ENCODE assay signal across 8 cellular contexts in the genomic region with DNA sequence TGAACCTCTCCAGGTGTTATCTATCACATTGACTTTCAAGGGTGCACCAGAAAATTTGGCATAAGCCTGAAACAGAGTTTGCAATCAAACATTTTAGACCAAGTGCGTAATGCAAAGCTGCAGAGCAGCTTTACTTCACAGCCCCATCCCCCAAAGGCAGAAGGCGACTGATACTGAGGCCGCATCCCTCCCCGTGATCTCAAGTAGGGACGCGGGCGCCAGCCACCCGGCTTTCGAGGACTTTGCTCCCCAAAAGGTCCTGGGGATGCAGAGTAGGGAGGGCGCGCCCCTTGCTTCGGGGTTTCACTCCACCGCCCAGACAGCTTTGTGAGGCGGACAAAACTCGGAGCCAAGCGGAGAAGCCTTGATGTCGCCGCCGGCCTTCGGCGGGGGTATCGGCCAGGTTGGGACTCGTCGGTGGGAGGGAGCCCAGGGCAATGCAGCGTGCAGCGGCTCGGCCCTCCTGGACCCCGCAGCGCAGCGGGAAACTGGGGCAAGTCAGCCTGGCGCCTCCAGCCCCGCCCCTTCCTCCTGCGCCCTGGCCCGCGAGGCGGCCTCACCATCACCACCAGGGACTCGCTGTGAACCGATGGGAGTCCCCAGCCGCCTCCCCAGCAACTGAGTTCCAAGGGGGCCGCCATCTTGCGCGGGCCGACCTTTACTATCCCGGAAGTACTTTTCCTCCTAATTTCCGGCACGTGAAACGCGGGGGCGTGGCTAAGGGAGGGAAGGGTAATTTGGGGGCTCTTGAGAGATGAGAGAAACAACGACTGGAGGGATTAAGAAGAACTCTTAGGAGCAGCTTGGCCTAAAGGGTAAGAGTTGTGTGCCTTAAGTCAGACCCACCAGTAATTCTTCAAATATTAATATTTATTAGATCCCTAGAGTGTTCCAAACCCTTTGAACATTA. TPM values are rescaled to one million over a fixed set of nuclear protein-coding genes. Genes with fewer than 3 reads are reported as not detected.
DNase-seq lines count a peak whose midpoint lies in the region; ATAC-seq, FAIRE-seq and TF ChIP-seq lines count a peak whose summit lies in the region.

A gene with protein sequence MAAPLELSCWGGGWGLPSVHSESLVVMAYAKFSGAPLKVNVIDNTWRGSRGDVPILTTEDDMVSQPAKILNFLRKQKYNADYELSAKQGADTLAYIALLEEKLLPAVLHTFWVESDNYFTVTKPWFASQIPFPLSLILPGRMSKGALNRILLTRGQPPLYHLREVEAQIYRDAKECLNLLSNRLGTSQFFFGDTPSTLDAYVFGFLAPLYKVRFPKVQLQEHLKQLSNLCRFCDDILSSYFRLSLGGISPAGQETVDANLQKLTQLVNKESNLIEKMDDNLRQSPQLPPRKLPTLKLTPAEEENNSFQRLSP (minus strand): TSS at position 665 of the 910 bp plus-strand sequence. CDS start 24 bp downstream, at position 641.

- H3K9me3 Mint-ChIP-seq in HFFc6 = no peaks in the 10 kb centered on the region

- H3K36me3 Mint-ChIP-seq in HFFc6 (ENCODE audit: low read depth) = peaks cover 11% of the 10 kb centered on the region

- H3K27me3 ChIP-seq in cardiac muscle cell (no peaks in the 10 kb centered on the region), pancreas (no peaks in the 10 kb centered on the region), thyroid gland (no peaks in the 10 kb centered on the region)

- 1% methylated on average over 49 to 50 of the region's 50 CpGs for WGBS in pancreas, 2 donors
- WGBS in thyroid gland, 2 donors = 2% methylated on average over 10 to 27 of the region's 50 CpGs

- H3K27ac ChIP-seq in cardiac muscle cell = peak within 1 kb of the TSS; percentile 88
- H3K27ac ChIP-seq in pancreas = peak within 1 kb of the TSS in 3 of 4 donors; percentile 4 to 62 (median 57)
- peak within 1 kb of the TSS; percentile 25 to 64 (median 59) for H3K27ac ChIP-seq in thyroid gland

- H3K27me3 Mint-ChIP-seq in HFFc6 (ENCODE audit: insufficient read depth) = no peaks in the 10 kb centered on the region

- intact Hi-C loops in pancreas (cut with DNase I) = no loop called here
- intact Hi-C loops in thyroid gland (cut with DNase I) = no loop called here

- peak; percentile 96 to 99 (median 98) for ATAC-seq in pancreas

- peak; percentile 40 for DNase-seq in GM04503 (ENCODE audit: low read depth)
- DNase-seq in HFFc6 = peak; percentile 70
- peak; percentile 63 for DNase-seq in NCI-H128 (lab: John Stamatoyannopoulos, UW; ENCODE audit: unreplicated experiment)
- DNase-seq in SW 1271 (lab: John Stamatoyannopoulos, UW) = peak; percentile 76 to 88
- peak; percentile 79 for DNase-seq in activated naive CD8-positive, alpha-beta T cell treated with anti-CD3 and anti-CD28 coated beads, Interleukin-2, amount 50 U/mL, for 16 hours (ENCODE audit: low read depth, low spot score)
- peak; percentile 88 to 89 for DNase-seq in cardiac muscle cell (ENCODE audit: low read depth in 1 of 2, low spot score in 1 of 2)
- DNase-seq in pancreas = peak; percentile 70 to 86 (median 78)
- peak; percentile 85 to 87 for DNase-seq in thyroid gland

- H3K9me3 ChIP-seq in cardiac muscle cell (ENCODE audit: low read depth) = no peaks in the 10 kb centered on the region
- no peaks in the 10 kb centered on the region for H3K9me3 ChIP-seq in pancreas
- no peaks in the 10 kb centered on the region for H3K9me3 ChIP-seq in thyroid gland

- H3K4me1 ChIP-seq in cardiac muscle cell (ENCODE audit: low read depth) (peaks cover 15% of the 10 kb centered on the region), pancreas (peaks cover 0 to 13% (median 0%) of the 10 kb centered on the region in 3 donors), thyroid gland (peaks cover 5 to 10% of the 10 kb centered on the region in 2 donors)

- FAIRE-seq in pancreas (lab: Jason Lieb, UNC) = no peak

- peak within 1 kb of the TSS; percentile 85 for H3K27ac Mint-ChIP-seq in HFFc6

- peaks cover 31% of the 10 kb centered on the region for H3K4me1 Mint-ChIP-seq in HFFc6 (ENCODE audit: low read depth)

- H3K36me3 ChIP-seq in cardiac muscle cell (peaks cover 9% of the 10 kb centered on the region), pancreas (peaks cover 0 to 6% (median 0%) of the 10 kb centered on the region in 3 donors), thyroid gland (peaks cover 6 to 21% of the 10 kb centered on the region in 2 donors)

- H3K4me3 Mint-ChIP-seq in HFFc6 = peak within 1 kb of the TSS; percentile 96

- no peak for TF ChIP-seq CTCF in HFFc6 (IDR thresholded peaks at IDR 0.05)
- TF ChIP-seq CTCF in cardiac muscle cell (IDR thresholded peaks at IDR 0.05; ENCODE audit: low read depth, low read length) = no peak
- TF ChIP-seq CTCF in pancreas (IDR thresholded peaks at IDR 0.05) = no peak
- no peak for TF ChIP-seq CTCF in thyroid gland (IDR thresholded peaks at IDR 0.05)

- H3K4me3 ChIP-seq in cardiac muscle cell (peak within 1 kb of the TSS; percentile 55), pancreas (peak within 1 kb of the TSS; percentile 83 to 96 (median 88)), thyroid gland (replicated peaks in 1 of 3) (peak within 1 kb of the TSS; percentile 79 to 99 (median 94))

- peak in 1 of 2 donors; percentile 61 for TF ChIP-seq POLR2A in thyroid gland (IDR thresholded peaks at IDR 0.05)

RNA-seq across cellular contexts. Expression of the gene that starts here (rescaled TPM):
- 10 to 100 TPM; 10.2 to 13.5 (median 12.8) TPM for total RNA-seq in HFFc6 (2021; fragmentation: NEBNext Ultra II Directional; extraction: Animal tissue kit (Norgen Biotek cat#: 25700))
- 9.0 and 16.7 TPM in 2 replicates for total RNA-seq in cardiac muscle cell
- polyA plus RNA-seq in cardiac muscle cell = 7.3 and 9.7 TPM in 2 replicates
- 1 to 10 TPM; 4.6 to 8.9 (median 6.5) TPM for total RNA-seq in pancreas
- polyA plus RNA-seq in pancreas = 1 to 10 TPM; 2.8 to 4.6 TPM
- total RNA-seq in thyroid gland = 10 to 100 TPM; 19.6 to 34.0 (median 22.9) TPM

Comparison
In these comparisons a context has a peak if more than half of its experiments do, and no peak if none do; other contexts are left out.
1. Peak in every context shown above with its lines: DNase-seq, ATAC-seq, H3K4me3 ChIP-seq and H3K27ac ChIP-seq.